Comparison of ENCODE assay signal across 30 cellular contexts in the genomic region with DNA sequence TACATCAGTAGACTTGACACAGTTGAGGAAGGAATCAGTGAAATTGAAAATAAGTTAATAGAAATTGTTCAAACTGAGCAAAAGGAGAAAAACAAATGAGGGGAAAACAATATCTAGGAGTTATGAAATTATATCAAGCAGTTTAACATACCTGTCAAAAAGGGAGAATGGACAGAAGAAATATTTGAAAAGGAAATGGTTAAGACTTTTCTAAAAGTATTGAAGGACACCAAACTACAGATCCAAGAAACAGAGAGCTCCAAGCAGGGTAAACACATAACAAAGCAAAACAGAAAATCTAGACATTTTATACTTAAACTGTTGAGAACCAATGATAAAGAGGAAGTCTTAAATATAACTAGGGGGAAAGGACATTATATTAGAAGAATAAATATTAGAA. TPM values are rescaled to one million over a fixed set of nuclear protein-coding genes. Genes with fewer than 3 reads are reported as not detected.
"Had no signal": no experiment of that assay in that cellular context is flagged by ENCODE, and none has a peak within 500 bp of the region (broad histone marks: within the 10 kb centered on the region; RNA-seq: fewer than 3 reads in every experiment).

No MANE protein-coding gene starts in this region.

- H3K4me3 Mint-ChIP-seq: activated naive CD4-positive, alpha-beta T cell treated with anti-CD3 and anti-CD28 coated beads, Interleukin-2, amount 10 ng/mL, durations not matched to agents 7 days and 5 days; dendritic cell treated with granulocyte-macrophage colony-stimulating factor and Interleukin-4, amounts not matched to agents 40 ng/mL and 50 ng/mL, for 4 days; endodermal cell; mesothelial cell of epicardium; naive B cell; neural progenitor cell; stimulated activated memory B cell treated with anti-CD40 and anti-IgM and Interleukin-4, amounts not matched to agents 10 μg/mL and 1 μg/mL and 100 μg/mL, for 72 hours had no signal

- H3K4me1 Mint-ChIP-seq: endodermal cell; mesothelial cell of epicardium; naive B cell; neural progenitor cell; stimulated activated memory B cell treated with anti-CD40 and anti-IgM and Interleukin-4, amounts not matched to agents 10 μg/mL and 1 μg/mL and 100 μg/mL, for 72 hours had no signal

- H3K27me3 ChIP-seq: breast epithelium, sigmoid colon, suprapubic skin, tibial artery, upper lobe of right lung had no signal

- H3K36me3 Mint-ChIP-seq: mesothelial cell of epicardium, neural progenitor cell had no signal

- H3K9me3 ChIP-seq: suprapubic skin, upper lobe of right lung had no signal

- H3K9ac ChIP-seq: neural progenitor cell, parathyroid adenoma had no signal

- H3K4me2 ChIP-seq: neural progenitor cell had no signal

- H3K4me1 ChIP-seq: breast epithelium, neural progenitor cell, parathyroid adenoma, psoas muscle, sigmoid colon, suprapubic skin, tibial artery, upper lobe of right lung had no signal

- DNase-seq: activated CD4-positive, alpha-beta T cell treated with anti-CD3 and anti-CD28 coated beads, Interleukin-2, amount 50 U/mL, for 1 hour; activated CD4-positive, CD25-positive, alpha-beta regulatory T cell treated with anti-CD3 and anti-CD28 coated beads, Interleukin-2, amount 50 U/mL, for 72 hours; activated naive CD4-positive, alpha-beta T cell treated with anti-CD3 and anti-CD28 coated beads, Interleukin-2, amount 10 ng/mL, durations not matched to agents 7 days and 5 days; activated T-cell treated with anti-CD3 and anti-CD28 coated beads, Interleukin-2, amount 50 U/mL, for 1 hour; central memory CD4-positive, alpha-beta T cell; endodermal cell; foreskin fibroblast; head of caudate nucleus; hippocampal formation; kidney; left colon; mammary epithelial cell; naive B cell; occipital lobe; psoas muscle; sigmoid colon; small intestine; stimulated activated CD4-positive, alpha-beta T cell treated with anti-CD3 and anti-CD28 coated beads, Interleukin-4, amount 100 ng/mL, for 24 hours; T-helper 2 cell; tibial artery; upper lobe of right lung had no signal

- H2AFZ ChIP-seq: neural progenitor cell, parathyroid adenoma had no signal

- ATAC-seq: esophagus mucosa; psoas muscle; stimulated activated memory B cell treated with anti-CD40 and anti-IgM and Interleukin-4, amounts not matched to agents 10 μg/mL and 1 μg/mL and 100 μg/mL, for 72 hours; upper lobe of right lung had no signal

- H3K79me2 ChIP-seq: parathyroid adenoma had no signal

- H3K36me3 ChIP-seq: breast epithelium, neural progenitor cell, sigmoid colon, suprapubic skin, tibial artery, upper lobe of right lung had no signal

- H3K27ac ChIP-seq: breast epithelium, neural progenitor cell, parathyroid adenoma, psoas muscle, sigmoid colon, suprapubic skin, tibial artery, upper lobe of right lung had no signal

- H3K27ac Mint-ChIP-seq: activated naive CD4-positive, alpha-beta T cell treated with anti-CD3 and anti-CD28 coated beads, Interleukin-2, amount 10 ng/mL, durations not matched to agents 7 days and 5 days; activated T-helper 2 cell treated with anti-CD3 and anti-CD28 coated beads, Interferon-gamma antibody, Interleukin-2, Interleukin-4, amounts not matched to agents 10 μg/mL and 5 μg/mL and 100 μg/mL, durations not matched to agents 14 hours and 24 hours and 36 hours; dendritic cell treated with granulocyte-macrophage colony-stimulating factor and Interleukin-4, amounts not matched to agents 40 ng/mL and 50 ng/mL, for 4 days; endodermal cell; mesothelial cell of epicardium; naive B cell; neural progenitor cell; stimulated activated memory B cell treated with anti-CD40 and anti-IgM and Interleukin-4, amounts not matched to agents 10 μg/mL and 1 μg/mL and 100 μg/mL, for 72 hours had no signal

- H3K27me3 Mint-ChIP-seq: activated naive CD4-positive, alpha-beta T cell treated with anti-CD3 and anti-CD28 coated beads, Interleukin-2, amount 10 ng/mL, durations not matched to agents 7 days and 5 days had no signal

- H3K4me3 ChIP-seq: breast epithelium, neural progenitor cell, psoas muscle, sigmoid colon, suprapubic skin, tibial artery, upper lobe of right lung had no signal

RNA-seq across cellular contexts. Expression of gene GIMAP5, which starts 8.6 kb away (rescaled TPM):
- total RNA-seq: endodermal cell, mammary epithelial cell, mesothelial cell of epicardium had no signal

RNA-seq across cellular contexts. Expression of gene GIMAP1, which starts 12.2 kb away (rescaled TPM):
- total RNA-seq: endodermal cell, mammary epithelial cell, mesothelial cell of epicardium had no signal

RNA-seq across cellular contexts. Expression of gene GIMAP2, which starts 43.1 kb away (rescaled TPM):
- total RNA-seq: endodermal cell, mesothelial cell of epicardium had no signal
